ENCODE assay signal across 24 cellular contexts in the genomic region with DNA sequence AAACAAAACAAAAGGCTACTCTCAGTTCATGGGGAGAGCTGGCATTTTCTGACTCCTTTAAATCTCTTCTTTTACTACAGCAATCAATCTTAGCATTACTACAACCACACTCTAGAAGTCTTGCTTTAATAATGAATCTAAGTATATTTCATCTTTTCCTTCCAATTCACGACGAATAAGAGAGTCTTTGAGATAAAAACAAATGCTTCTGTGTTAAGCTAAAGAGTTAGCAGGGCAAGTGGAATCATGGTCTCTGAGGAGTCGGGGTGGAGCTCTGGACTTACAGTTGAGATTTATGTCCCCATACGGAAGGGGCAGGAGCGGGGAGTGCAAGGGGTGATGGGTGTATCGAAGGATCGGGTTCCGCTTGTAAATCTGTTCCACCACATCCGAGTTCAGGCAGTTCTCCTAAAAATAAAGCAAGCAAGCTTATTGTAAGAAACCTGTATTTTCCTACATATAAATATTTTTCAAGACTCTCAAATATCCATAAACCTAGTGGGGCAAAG.
"Had no signal": no experiment of that assay in that cellular context is flagged by ENCODE, and none has a peak within 500 bp of the region (broad histone marks: within the 10 kb centered on the region; RNA-seq: fewer than 3 reads in every experiment).

No MANE protein-coding gene starts in this region.

- H3K36me3 ChIP-seq: uterus had no signal

- H3K4me1 ChIP-seq: esophagus muscularis mucosa, gastrocnemius medialis, uterus had no signal

- ATAC-seq: activated T-cell treated with anti-CD3 and anti-CD28 coated beads, Interleukin-2, amount 50 U/mL, for 4 hours; gastrocnemius medialis; sciatic nerve; stimulated activated effector memory CD8-positive, alpha-beta T cell treated with anti-CD3 and anti-CD28 coated beads, Interleukin-12 subunit alpha, Interleukin-12 subunit beta, amount 100 ng/mL, for 72 hours; stimulated activated naive CD8-positive, alpha-beta T cell treated with anti-CD3 and anti-CD28 coated beads, Interleukin-15, amount 100 ng/mL, for 72 hours; T-helper 17 cell had no signal

- DNase-seq: activated CD4-positive, alpha-beta T cell treated with anti-CD3 and anti-CD28 coated beads for 4 hours; activated CD4-positive, alpha-beta T cell treated with anti-CD3 and anti-CD28 coated beads, Interleukin-2, amount 50 U/mL, for 48 hours; activated CD4-positive, CD25-positive, alpha-beta regulatory T cell; activated CD8-positive, alpha-beta memory T cell treated with anti-CD3 and anti-CD28 coated beads, Interleukin-2, amount 50 U/mL, for 48 hours; activated naive CD4-positive, alpha-beta T cell treated with Interleukin-2 at 50 U/mL for 16 hours; activated naive CD8-positive, alpha-beta T cell treated with anti-CD3 and anti-CD28 coated beads, Interleukin-2, amount 10 ng/mL, durations not matched to agents 7 days and 5 days; activated T-cell treated with anti-CD3 and anti-CD28 coated beads, Interleukin-2, amount 50 U/mL, for 4 hours; amygdala; effector CD4-positive, alpha-beta T cell; gastrocnemius medialis; hypothalamus; occipital lobe; posterior cingulate gyrus; small intestine; stimulated activated CD4-positive, alpha-beta T cell treated with anti-CD3 and anti-CD28 coated beads, Interleukin-2, amount 100 ng/mL, for 24 hours; stimulated activated naive CD8-positive, alpha-beta T cell treated with anti-CD3 and anti-CD28 coated beads, Interleukin-15, amount 100 ng/mL, for 72 hours; T-helper 17 cell; trophoblast cell; uterus had no signal

- H3K27me3 ChIP-seq: cardiac muscle cell, esophagus muscularis mucosa, gastrocnemius medialis, suprapubic skin, uterus had no signal

- H3K27ac ChIP-seq: cardiac muscle cell, esophagus muscularis mucosa, gastrocnemius medialis, suprapubic skin, uterus had no signal

- H3K4me3 ChIP-seq: cardiac muscle cell, esophagus muscularis mucosa, gastrocnemius medialis, suprapubic skin, uterus had no signal

- H3K9me3 ChIP-seq: esophagus muscularis mucosa, gastrocnemius medialis, suprapubic skin, uterus had no signal
